In the genomic region with DNA sequence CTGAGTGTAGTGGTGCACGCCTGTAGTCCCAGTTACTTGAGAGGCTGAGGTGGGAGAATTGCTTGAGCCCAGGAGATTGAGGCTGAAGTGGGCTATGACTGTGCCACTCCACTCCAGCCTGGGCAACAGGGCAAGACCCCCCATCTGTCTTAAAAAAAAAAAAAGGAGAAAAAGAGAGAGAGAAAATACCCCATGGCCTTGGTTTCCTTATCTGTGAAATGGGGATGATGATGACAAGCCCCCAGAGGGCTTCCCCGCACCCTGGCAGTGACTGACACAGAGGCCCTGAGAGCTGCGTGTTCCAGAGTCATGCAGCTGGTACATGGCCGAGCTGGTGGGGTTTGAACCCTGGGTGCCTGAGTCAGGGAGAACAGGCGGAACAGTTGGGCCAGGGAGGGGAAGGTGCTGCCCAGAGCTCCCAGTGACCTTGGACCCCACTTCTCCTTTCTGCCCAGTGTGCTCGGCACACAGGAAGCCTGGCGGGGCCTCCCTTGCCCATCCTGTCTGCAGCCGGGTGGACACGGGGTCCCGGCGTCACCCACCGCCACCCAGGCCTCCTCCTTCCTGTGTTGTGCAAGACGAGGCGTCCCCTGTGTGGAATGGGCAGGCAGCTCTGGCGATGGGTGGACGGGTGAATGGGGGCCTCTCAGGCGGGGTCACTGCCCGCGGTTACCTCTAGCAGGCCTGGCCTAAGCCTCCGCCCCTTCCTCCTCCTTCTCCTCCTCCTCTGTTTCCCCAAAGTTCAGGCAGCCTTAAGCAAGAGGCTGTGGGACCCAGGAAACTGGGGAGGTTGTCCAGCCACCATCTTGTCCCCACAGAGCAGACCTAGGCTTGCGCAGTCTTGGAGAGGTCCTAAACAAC, we compare ENCODE assay signal across 12 cellular contexts.
DNase-seq lines count a peak whose midpoint lies in the region; ATAC-seq and TF ChIP-seq lines count a peak whose summit lies in the region.
"Had no signal": no experiment of that assay in that cellular context is flagged by ENCODE, and none has a peak within 500 bp of the region (broad histone marks: within the 10 kb centered on the region; RNA-seq: fewer than 3 reads in every experiment).

No MANE protein-coding gene starts in this region.

- no peaks in the 10 kb centered on the region for H3K36me3 Mint-ChIP-seq in activated T-cell treated with anti-CD3 and anti-CD28 coated beads, Interleukin-2, amount 50 U/mL, for 72 hours (ENCODE audit: insufficient read depth in 2 of 2)
- H3K36me3 Mint-ChIP-seq in activated T-helper 2 cell treated with anti-CD3 and anti-CD28 coated beads, Interferon-gamma antibody, Interleukin-2, Interleukin-4, amounts not matched to agents 10 μg/mL and 5 μg/mL and 100 μg/mL, durations not matched to agents 14 hours and 24 hours and 36 hours (ENCODE audit: low read depth): no peaks in the 10 kb centered on the region
- H3K36me3 Mint-ChIP-seq: CD8-positive, alpha-beta memory T cell had no signal

- CTCF ChIA-PET in A673 (lab: Charles Lee): no interaction called here

- TF ChIP-seq CTCF in A673 (conservative IDR thresholded peaks at IDR 0.05; ENCODE audit: low read depth, low read length): no peak

- H3K27me3 ChIP-seq in A673 (replicated peaks; ENCODE audit: insufficient read depth, low read depth, low read length, poor library complexity): no peaks in the 10 kb centered on the region
- H3K27me3 ChIP-seq: cardiac muscle cell had no signal

- intact Hi-C loops in activated T-helper 2 cell treated with anti-CD3 and anti-CD28 coated beads, Interferon-gamma antibody, Interleukin-2, Interleukin-4, amounts not matched to agents 10 μg/mL and 5 μg/mL and 100 μg/mL, durations not matched to agents 14 hours and 24 hours and 36 hours (cut with micrococcal nuclease): no loop called here
- intact Hi-C loops in A673 (cut with micrococcal nuclease; ENCODE audit: unreplicated experiment): no loop called here

- H3K4me1 Mint-ChIP-seq in stimulated activated naive CD8-positive, alpha-beta T cell treated with anti-CD3 and anti-CD28 coated beads, Interleukin-15, amount 100 ng/mL, for 72 hours: peaks cover 17% of the 10 kb centered on the region
- peaks cover 13% of the 10 kb centered on the region for H3K4me1 Mint-ChIP-seq in activated T-cell treated with anti-CD3 and anti-CD28 coated beads, Interleukin-2, amount 50 U/mL, for 72 hours (ENCODE audit: low read depth)
- peaks cover 2% of the 10 kb centered on the region for H3K4me1 Mint-ChIP-seq in activated T-helper 2 cell treated with anti-CD3 and anti-CD28 coated beads, Interferon-gamma antibody, Interleukin-2, Interleukin-4, amounts not matched to agents 10 μg/mL and 5 μg/mL and 100 μg/mL, durations not matched to agents 14 hours and 24 hours and 36 hours (ENCODE audit: low read depth)
- H3K4me1 Mint-ChIP-seq: CD8-positive, alpha-beta memory T cell had no signal

- H3K27me3 Mint-ChIP-seq in stimulated activated naive CD8-positive, alpha-beta T cell treated with anti-CD3 and anti-CD28 coated beads, Interleukin-15, amount 100 ng/mL, for 72 hours: peaks cover 58% of the 10 kb centered on the region
- peaks cover 25% of the 10 kb centered on the region for H3K27me3 Mint-ChIP-seq in activated T-cell treated with anti-CD3 and anti-CD28 coated beads, Interleukin-2, amount 50 U/mL, for 72 hours (ENCODE audit: low read depth)
- peaks cover 10% of the 10 kb centered on the region for H3K27me3 Mint-ChIP-seq in activated T-helper 2 cell treated with anti-CD3 and anti-CD28 coated beads, Interferon-gamma antibody, Interleukin-2, Interleukin-4, amounts not matched to agents 10 μg/mL and 5 μg/mL and 100 μg/mL, durations not matched to agents 14 hours and 24 hours and 36 hours (ENCODE audit: low read depth)

- H3K9me3 Mint-ChIP-seq in stimulated activated naive CD8-positive, alpha-beta T cell treated with anti-CD3 and anti-CD28 coated beads, Interleukin-15, amount 100 ng/mL, for 72 hours: no peaks in the 10 kb centered on the region
- no peaks in the 10 kb centered on the region for H3K9me3 Mint-ChIP-seq in activated T-cell treated with anti-CD3 and anti-CD28 coated beads, Interleukin-2, amount 50 U/mL, for 72 hours
- no peaks in the 10 kb centered on the region for H3K9me3 Mint-ChIP-seq in activated T-helper 2 cell treated with anti-CD3 and anti-CD28 coated beads, Interferon-gamma antibody, Interleukin-2, Interleukin-4, amounts not matched to agents 10 μg/mL and 5 μg/mL and 100 μg/mL, durations not matched to agents 14 hours and 24 hours and 36 hours
- H3K9me3 Mint-ChIP-seq: CD8-positive, alpha-beta memory T cell had no signal

- peak; percentile 93 for DNase-seq in MV-4-11 (lab: John Stamatoyannopoulos, UW)
- DNase-seq in medulla oblongata (ENCODE audit: extremely low spot score): peak; percentile 85
- DNase-seq in stimulated activated naive CD8-positive, alpha-beta T cell treated with anti-CD3 and anti-CD28 coated beads, Interleukin-15, amount 100 ng/mL, for 72 hours: no peak
- no peak for DNase-seq in activated T-cell treated with anti-CD3 and anti-CD28 coated beads, Interleukin-2, amount 50 U/mL, for 72 hours
- no peak for DNase-seq in activated T-helper 2 cell treated with anti-CD3 and anti-CD28 coated beads, Interferon-gamma antibody, Interleukin-2, Interleukin-4, amounts not matched to agents 10 μg/mL and 5 μg/mL and 100 μg/mL, durations not matched to agents 14 hours and 24 hours and 36 hours (ENCODE audit: low spot score)
- DNase-seq in A673 (ENCODE audit: low spot score): no peak
- DNase-seq: CD8-positive, alpha-beta memory T cell; NCI-H1694; small intestine had no signal

- ATAC-seq in esophagus mucosa: peak; percentile 21
- no peak for ATAC-seq in stimulated activated naive CD8-positive, alpha-beta T cell treated with anti-CD3 and anti-CD28 coated beads, Interleukin-15, amount 100 ng/mL, for 72 hours
- ATAC-seq in activated T-cell treated with anti-CD3 and anti-CD28 coated beads, Interleukin-2, amount 50 U/mL, for 72 hours (replicated peaks in 1 of 2): no peak
- ATAC-seq in activated CD4-positive, CD25-positive, alpha-beta regulatory T cell treated with anti-CD3 and anti-CD28 coated beads, Interleukin-2, amount 50 U/mL, for 24 hours: no peak

- no peak overlapping the region for H3K4me3 Mint-ChIP-seq in stimulated activated naive CD8-positive, alpha-beta T cell treated with anti-CD3 and anti-CD28 coated beads, Interleukin-15, amount 100 ng/mL, for 72 hours
- H3K4me3 Mint-ChIP-seq in activated T-cell treated with anti-CD3 and anti-CD28 coated beads, Interleukin-2, amount 50 U/mL, for 72 hours: no peak overlapping the region
- no peak overlapping the region for H3K4me3 Mint-ChIP-seq in activated T-helper 2 cell treated with anti-CD3 and anti-CD28 coated beads, Interferon-gamma antibody, Interleukin-2, Interleukin-4, amounts not matched to agents 10 μg/mL and 5 μg/mL and 100 μg/mL, durations not matched to agents 14 hours and 24 hours and 36 hours (ENCODE audit: low read depth)
- H3K4me3 Mint-ChIP-seq: CD8-positive, alpha-beta memory T cell had no signal

- H3K4me1 ChIP-seq in A673 (ENCODE audit: insufficient read depth, low read length, poor library complexity, severe bottlenecking): no peaks in the 10 kb centered on the region

- H3K36me3 ChIP-seq in A673 (ENCODE audit: insufficient read depth, low read length, poor library complexity, severe bottlenecking): no peaks in the 10 kb centered on the region
- H3K36me3 ChIP-seq: cardiac muscle cell had no signal

- no TSS peak for BruUV-seq in A673 (replicated peaks; lab: Mats Ljungman, UMichigan)

- H3K4me3 ChIP-seq in A673 (ENCODE audit: low read depth, low read length, poor library complexity, severe bottlenecking): no peak overlapping the region
- H3K4me3 ChIP-seq: cardiac muscle cell had no signal

- H3K9me3 ChIP-seq in A673 (ENCODE audit: low read depth, low read length, poor library complexity, severe bottlenecking): no peaks in the 10 kb centered on the region

- H3K27ac Mint-ChIP-seq in stimulated activated naive CD8-positive, alpha-beta T cell treated with anti-CD3 and anti-CD28 coated beads, Interleukin-15, amount 100 ng/mL, for 72 hours: peak overlapping the region; percentile 3 to 61
- H3K27ac Mint-ChIP-seq in activated T-cell treated with anti-CD3 and anti-CD28 coated beads, Interleukin-2, amount 50 U/mL, for 72 hours: no peak overlapping the region
- no peak overlapping the region for H3K27ac Mint-ChIP-seq in activated T-helper 2 cell treated with anti-CD3 and anti-CD28 coated beads, Interferon-gamma antibody, Interleukin-2, Interleukin-4, amounts not matched to agents 10 μg/mL and 5 μg/mL and 100 μg/mL, durations not matched to agents 14 hours and 24 hours and 36 hours

- no peak overlapping the region for H3K27ac ChIP-seq in A673 (ENCODE audit: low read depth, low read length, poor library complexity, severe bottlenecking)
- H3K27ac ChIP-seq: cardiac muscle cell had no signal

- POLR2A ChIA-PET in A673 (lab: Charles Lee; ENCODE audit: low non-redundant PET): no interaction called here

Comparison
In these comparisons a context has a peak if more than half of its experiments do, and no peak if none do; other contexts are left out.
1. DNase-seq: peak in MV-4-11 (single experiment) and medulla oblongata (single experiment); none in stimulated activated naive CD8-positive, alpha-beta T cell treated with anti-CD3 and anti-CD28 coated beads, Interleukin-15, amount 100 ng/mL, for 72 hours (0 of 2), activated T-cell treated with anti-CD3 and anti-CD28 coated beads, Interleukin-2, amount 50 U/mL, for 72 hours (0 of 2), activated T-helper 2 cell treated with anti-CD3 and anti-CD28 coated beads, Interferon-gamma antibody, Interleukin-2, Interleukin-4, amounts not matched to agents 10 μg/mL and 5 μg/mL and 100 μg/mL, durations not matched to agents 14 hours and 24 hours and 36 hours (single experiment) and A673 (single experiment).
2. H3K27ac Mint-ChIP-seq: peak in stimulated activated naive CD8-positive, alpha-beta T cell treated with anti-CD3 and anti-CD28 coated beads, Interleukin-15, amount 100 ng/mL, for 72 hours (2 of 2); none in activated T-cell treated with anti-CD3 and anti-CD28 coated beads, Interleukin-2, amount 50 U/mL, for 72 hours (single experiment) and activated T-helper 2 cell treated with anti-CD3 and anti-CD28 coated beads, Interferon-gamma antibody, Interleukin-2, Interleukin-4, amounts not matched to agents 10 μg/mL and 5 μg/mL and 100 μg/mL, durations not matched to agents 14 hours and 24 hours and 36 hours (single experiment).